11 cellular contexts compared by ENCODE assay signal in genomic region chr5:172429201-172429940, GRCh38. TPM values are rescaled to one million over a fixed set of nuclear protein-coding genes. Genes with fewer than 3 reads are reported as not detected.
DNase-seq lines count a peak whose midpoint lies in the region; ATAC-seq and TF ChIP-seq lines count a peak whose summit lies in the region.
"Had no signal": no experiment of that assay in that cellular context is flagged by ENCODE, and none has a peak within 500 bp of the region (broad histone marks: within the 10 kb centered on the region; RNA-seq: fewer than 3 reads in every experiment).

No MANE protein-coding gene starts in this region.

- peaks cover 20 to 67% of the 10 kb centered on the region in 2 donors for H3K4me1 ChIP-seq in left lung

- ATAC-seq in left lung (peak; percentile 79), GM18498 (IDR thresholded peaks at IDR 0.05; ENCODE audit: unreplicated experiment) (no peak), HG03097 (IDR thresholded peaks at IDR 0.05; ENCODE audit: low FRiP score, unreplicated experiment) (no peak)
- no peak for ATAC-seq in stimulated activated naive B cell treated with anti-CD40 and anti-IgM and Interleukin-4, amounts not matched to agents 10 μg/mL and 1 μg/mL and 100 μg/mL, for 72 hours (replicated peaks)

- no peaks in the 10 kb centered on the region for H3K9me3 ChIP-seq in left lung

- no peaks in the 10 kb centered on the region for H3K36me3 ChIP-seq in left lung

- no peaks in the 10 kb centered on the region for H3K36me3 Mint-ChIP-seq in HFFc6 (ENCODE audit: low read depth)
- no peaks in the 10 kb centered on the region for H3K36me3 Mint-ChIP-seq in stimulated activated naive B cell treated with anti-CD40 and anti-IgM and Interleukin-4, amounts not matched to agents 10 μg/mL and 1 μg/mL and 100 μg/mL, for 72 hours

- peak; percentile 70 for DNase-seq in HFFc6
- peak; percentile 89 for DNase-seq in choroid plexus epithelial cell (ENCODE audit: low read depth)
- no peak for DNase-seq in left lung
- DNase-seq in stromal cell of bone marrow (ENCODE audit: low read depth) = peak; percentile 90
- DNase-seq in stimulated activated naive B cell treated with anti-CD40 and anti-IgM and Interleukin-4, amounts not matched to agents 10 μg/mL and 1 μg/mL and 100 μg/mL, for 72 hours = no peak
- no peak for DNase-seq in activated CD8-positive, alpha-beta memory T cell treated with anti-CD3 and anti-CD28 coated beads for 24 hours
- DNase-seq: DMS79 treated with DMSO at 0.1 percent for 48 hours, OCI-M1 had no signal

- H3K4me1 Mint-ChIP-seq in HFFc6 (ENCODE audit: low read depth) = peaks cover 36% of the 10 kb centered on the region
- H3K4me1 Mint-ChIP-seq in stimulated activated naive B cell treated with anti-CD40 and anti-IgM and Interleukin-4, amounts not matched to agents 10 μg/mL and 1 μg/mL and 100 μg/mL, for 72 hours = no peaks in the 10 kb centered on the region

- H3K9me3 Mint-ChIP-seq in HFFc6 = no peaks in the 10 kb centered on the region
- no peaks in the 10 kb centered on the region for H3K9me3 Mint-ChIP-seq in stimulated activated naive B cell treated with anti-CD40 and anti-IgM and Interleukin-4, amounts not matched to agents 10 μg/mL and 1 μg/mL and 100 μg/mL, for 72 hours

- TF ChIP-seq CTCF in HFFc6 (IDR thresholded peaks at IDR 0.05) (no peak), choroid plexus epithelial cell (conservative IDR thresholded peaks at IDR 0.05; ENCODE audit: low read depth, low read length) (no peak), left lung (IDR thresholded peaks at IDR 0.05) (no peak)

- no peak overlapping the region for H3K4me3 ChIP-seq in choroid plexus epithelial cell (ENCODE audit: low read depth, low read length)
- no peak overlapping the region for H3K4me3 ChIP-seq in left lung

- peak overlapping the region; percentile 74 to 81 for H3K27ac ChIP-seq in left lung
- H3K27ac ChIP-seq: KMS-11 had no signal

- H3K4me3 Mint-ChIP-seq in HFFc6 = peak overlapping the region; percentile 12; the same call in 1 of the 2 replicates
- H3K4me3 Mint-ChIP-seq in stimulated activated naive B cell treated with anti-CD40 and anti-IgM and Interleukin-4, amounts not matched to agents 10 μg/mL and 1 μg/mL and 100 μg/mL, for 72 hours = no peak overlapping the region

- no peaks in the 10 kb centered on the region; the same call in 1 of the 2 replicates for H3K27me3 Mint-ChIP-seq in HFFc6 (ENCODE audit: insufficient read depth)
- H3K27me3 Mint-ChIP-seq in stimulated activated naive B cell treated with anti-CD40 and anti-IgM and Interleukin-4, amounts not matched to agents 10 μg/mL and 1 μg/mL and 100 μg/mL, for 72 hours = peaks cover 16 to 30% of the 10 kb centered on the region in 2 donors

- peak overlapping the region; percentile 71 for H3K27ac Mint-ChIP-seq in HFFc6
- H3K27ac Mint-ChIP-seq in stimulated activated naive B cell treated with anti-CD40 and anti-IgM and Interleukin-4, amounts not matched to agents 10 μg/mL and 1 μg/mL and 100 μg/mL, for 72 hours = no peak overlapping the region

- intact Hi-C loops in left lung (cut with DNase I) = no loop called here

- H3K27me3 ChIP-seq in left lung = no peaks in the 10 kb centered on the region

RNA-seq across cellular contexts. Expression of gene SH3PXD2B, which starts 25.0 kb away (rescaled TPM):
- 10 to 100 TPM; 12.4 to 28.4 (median 24.3) TPM for total RNA-seq in HFFc6 (2021; fragmentation: NEBNext Ultra II Directional; extraction: Animal tissue kit (Norgen Biotek cat#: 25700))
- total RNA-seq in left lung = 10 to 100 TPM; 50.7 to 57.5 TPM

Comparison
In these comparisons a context has a peak if more than half of its experiments do, and no peak if none do; other contexts are left out.
1. DNase-seq: peak in HFFc6 (single experiment), choroid plexus epithelial cell (single experiment) and stromal cell of bone marrow (single experiment); none in left lung (0 of 2), stimulated activated naive B cell treated with anti-CD40 and anti-IgM and Interleukin-4, amounts not matched to agents 10 μg/mL and 1 μg/mL and 100 μg/mL, for 72 hours (single experiment) and activated CD8-positive, alpha-beta memory T cell treated with anti-CD3 and anti-CD28 coated beads for 24 hours (single experiment).